Comparison of ENCODE assay signal across 8 cellular contexts in genomic region chr1:20552728-20553571, GRCh38. TPM values are rescaled to one million over a fixed set of nuclear protein-coding genes. Genes with fewer than 3 reads are reported as not detected.
A peak's percentile ranks its signal among the peaks of the same experiment; 100 is the strongest.
DNase-seq lines count a peak whose midpoint lies in the region; FAIRE-seq and TF ChIP-seq lines count a peak whose summit lies in the region.

No MANE protein-coding gene starts in this region.

- no peak overlapping the region for H3K27ac ChIP-seq in ovary

- no peak for TF ChIP-seq CTCF in ovary (IDR thresholded peaks at IDR 0.05)

- H3K9me3 ChIP-seq in ovary, result no peaks in the 10 kb centered on the region

- no peaks in the 10 kb centered on the region for H3K4me1 ChIP-seq in ovary (ENCODE audit: insufficient read depth)

- H3K27me3 ChIP-seq in ovary, result no peaks in the 10 kb centered on the region

- no peak for TF ChIP-seq POLR2A in ovary (IDR thresholded peaks at IDR 0.05)

- no peak for TF ChIP-seq EP300 in ovary (IDR thresholded peaks at IDR 0.05)

- no peak for FAIRE-seq in frontal cortex (lab: Jason Lieb, UNC)

- intact Hi-C loops in ovary (cut with DNase I), result no loop called here

- no peaks in the 10 kb centered on the region for H3K36me3 ChIP-seq in ovary

- DNase-seq in ELF-1 (ENCODE audit: low read depth, low spot score) (peak; percentile 48), RPMI8226 (peak; percentile 26), frontal cortex (ENCODE audit: low spot score in 2 of 2) (peak; percentile 19 to 45), ovary (no peak), NCI-H146 (lab: John Stamatoyannopoulos, UW) (no peak), medulla oblongata (ENCODE audit: extremely low spot score) (no peak), SHP77 (lab: John Stamatoyannopoulos, UW) (no peak), superior temporal gyrus (ENCODE audit: extremely low spot score) (no peak)

- H3K4me3 ChIP-seq in ovary, result peak overlapping the region; percentile 0

- 0 to 2% (median 1%) methylated on average over 51 to 99 of the region's 99 CpGs for WGBS in ovary, 3 donors

RNA-seq across cellular contexts. Expression of gene FAM43B, which starts 0.6 kb away (rescaled TPM):
- total RNA-seq in frontal cortex, result 0.82 TPM
- 1 to 10 TPM in 1 of 7 donors, under 1 TPM in 3, not detected in 3; 0.35 to 1.1 (median 0.69) TPM for total RNA-seq in ovary
- under 1 TPM; 0.04 to 0.22 TPM for polyA plus RNA-seq in ovary

RNA-seq across cellular contexts. Expression of gene CDA, which starts 35.9 kb away (rescaled TPM):
- total RNA-seq in frontal cortex (not detected), ovary (1 to 10 TPM in 5 of 7 donors, not detected in 2; 1.2 to 5.3 (median 1.8) TPM)
- polyA plus RNA-seq in ovary, result 1 to 10 TPM; 2.8 to 2.9 TPM

RNA-seq across cellular contexts. Expression of gene MUL1, which starts 45.0 kb away (rescaled TPM):
- total RNA-seq in frontal cortex, result 17.5 TPM
- total RNA-seq in ovary, result 10 to 100 TPM; 19.9 to 31.6 (median 24.6) TPM
- 10 to 100 TPM; 16.7 to 20.1 TPM for polyA plus RNA-seq in ovary

Comparison
In these comparisons a context has a peak if more than half of its experiments do, and no peak if none do; other contexts are left out.
1. DNase-seq: peak in ELF-1 (single experiment), RPMI8226 (single experiment) and frontal cortex (2 of 2); none in ovary (0 of 5), NCI-H146 (single experiment), medulla oblongata (single experiment), SHP77 (0 of 2) and superior temporal gyrus (single experiment).